Comparison of ENCODE assay signal across 28 cellular contexts in the genomic region with DNA sequence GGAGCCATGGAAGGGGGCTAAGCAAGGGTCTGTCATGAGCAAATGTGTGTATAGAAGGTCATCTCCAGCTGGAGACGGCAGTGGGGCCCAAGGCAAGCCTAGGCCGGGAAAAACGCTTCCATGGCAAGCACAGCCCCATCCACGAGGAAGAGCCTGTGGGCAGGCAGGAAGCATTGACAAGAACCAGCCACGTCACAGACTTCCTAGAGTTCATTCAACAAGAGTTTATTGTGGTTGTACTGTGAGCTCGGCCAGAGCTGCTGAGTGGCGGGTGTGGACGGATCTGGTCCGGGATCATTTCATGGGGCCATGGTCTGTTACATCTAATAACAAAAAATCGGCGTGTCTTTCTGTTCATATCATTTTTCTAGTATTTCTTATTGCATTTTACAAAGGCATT.
"Had no signal": no experiment of that assay in that cellular context is flagged by ENCODE, and none has a peak within 500 bp of the region (broad histone marks: within the 10 kb centered on the region; RNA-seq: fewer than 3 reads in every experiment).

No MANE protein-coding gene starts in this region.

- H3K9me3 ChIP-seq: esophagus squamous epithelium had no signal

- H3K27me3 ChIP-seq: brain microvascular endothelial cell, esophagus squamous epithelium had no signal

- ATAC-seq: activated CD8-positive, alpha-beta memory T cell treated with anti-CD3 and anti-CD28 coated beads, Interleukin-2, amount 10 ng/mL, durations not matched to agents 7 days and 5 days; activated naive CD4-positive, alpha-beta T cell treated with anti-CD3 and anti-CD28 coated beads, Interleukin-2, amount 50 U/mL, for 72 hours; activated T-cell treated with anti-CD3 and anti-CD28 coated beads, Interleukin-2, amount 50 U/mL, for 72 hours; effector memory CD8-positive, alpha-beta T cell had no signal

- H3K36me3 ChIP-seq: brain microvascular endothelial cell, esophagus squamous epithelium had no signal

- H3K27ac Mint-ChIP-seq: activated CD4-positive, alpha-beta memory T cell treated with anti-CD3 and anti-CD28 coated beads, Interleukin-2, amount 10 ng/mL, durations not matched to agents 7 days and 5 days; activated CD4-positive, alpha-beta T cell treated with anti-CD3 and anti-CD28 coated beads, Interleukin-2, amount 10 ng/mL, durations not matched to agents 7 days and 5 days; activated CD8-positive, alpha-beta memory T cell treated with anti-CD3 and anti-CD28 coated beads, Interleukin-2, amount 10 ng/mL, durations not matched to agents 7 days and 5 days; activated naive CD4-positive, alpha-beta T cell treated with anti-CD3 and anti-CD28 coated beads, Interleukin-2, amount 10 ng/mL, durations not matched to agents 7 days and 5 days; activated naive CD8-positive, alpha-beta T cell treated with anti-CD3 and anti-CD28 coated beads, Interleukin-2, amount 10 ng/mL, durations not matched to agents 7 days and 5 days; activated T-cell treated with anti-CD3 and anti-CD28 coated beads, Interleukin-2, amount 50 U/mL, for 72 hours; effector memory CD8-positive, alpha-beta T cell had no signal

- H3K36me3 Mint-ChIP-seq: activated CD8-positive, alpha-beta memory T cell treated with anti-CD3 and anti-CD28 coated beads, Interleukin-2, amount 10 ng/mL, durations not matched to agents 7 days and 5 days; activated naive CD4-positive, alpha-beta T cell treated with anti-CD3 and anti-CD28 coated beads, Interleukin-2, amount 10 ng/mL, durations not matched to agents 7 days and 5 days; activated naive CD4-positive, alpha-beta T cell treated with anti-CD3 and anti-CD28 coated beads, Interleukin-2, amount 50 U/mL, for 72 hours; activated naive CD8-positive, alpha-beta T cell treated with anti-CD3 and anti-CD28 coated beads, Interleukin-2, amount 10 ng/mL, durations not matched to agents 7 days and 5 days had no signal

- H3K4me3 Mint-ChIP-seq: activated CD4-positive, alpha-beta memory T cell treated with anti-CD3 and anti-CD28 coated beads, Interleukin-2, amount 10 ng/mL, durations not matched to agents 7 days and 5 days; activated CD4-positive, alpha-beta T cell treated with anti-CD3 and anti-CD28 coated beads, Interleukin-2, amount 10 ng/mL, durations not matched to agents 7 days and 5 days; activated CD8-positive, alpha-beta memory T cell treated with anti-CD3 and anti-CD28 coated beads, Interleukin-2, amount 10 ng/mL, durations not matched to agents 7 days and 5 days; activated naive CD4-positive, alpha-beta T cell treated with anti-CD3 and anti-CD28 coated beads, Interleukin-2, amount 10 ng/mL, durations not matched to agents 7 days and 5 days; activated naive CD8-positive, alpha-beta T cell treated with anti-CD3 and anti-CD28 coated beads, Interleukin-2, amount 10 ng/mL, durations not matched to agents 7 days and 5 days; activated T-cell treated with anti-CD3 and anti-CD28 coated beads, Interleukin-2, amount 50 U/mL, for 72 hours; central memory CD8-positive, alpha-beta T cell; effector memory CD8-positive, alpha-beta T cell had no signal

- H3K4me1 ChIP-seq: esophagus squamous epithelium had no signal

- H3K27me3 Mint-ChIP-seq: activated CD8-positive, alpha-beta memory T cell treated with anti-CD3 and anti-CD28 coated beads, Interleukin-2, amount 10 ng/mL, durations not matched to agents 7 days and 5 days; activated naive CD8-positive, alpha-beta T cell treated with anti-CD3 and anti-CD28 coated beads, Interleukin-2, amount 10 ng/mL, durations not matched to agents 7 days and 5 days had no signal

- H3K27ac ChIP-seq: brain microvascular endothelial cell, epithelial cell of prostate, esophagus squamous epithelium had no signal

- H3K4me1 Mint-ChIP-seq: activated CD4-positive, alpha-beta memory T cell treated with anti-CD3 and anti-CD28 coated beads, Interleukin-2, amount 10 ng/mL, durations not matched to agents 7 days and 5 days; activated CD4-positive, alpha-beta T cell treated with anti-CD3 and anti-CD28 coated beads, Interleukin-2, amount 10 ng/mL, durations not matched to agents 7 days and 5 days; activated CD8-positive, alpha-beta memory T cell treated with anti-CD3 and anti-CD28 coated beads, Interleukin-2, amount 10 ng/mL, durations not matched to agents 7 days and 5 days; activated naive CD8-positive, alpha-beta T cell treated with anti-CD3 and anti-CD28 coated beads, Interleukin-2, amount 10 ng/mL, durations not matched to agents 7 days and 5 days; central memory CD8-positive, alpha-beta T cell had no signal

- FAIRE-seq: astrocyte, bronchial epithelial cell, colon, endothelial cell of umbilical vein had no signal

- H3K4me3 ChIP-seq: esophagus squamous epithelium had no signal

- H3K9me3 Mint-ChIP-seq: activated CD4-positive, alpha-beta memory T cell treated with anti-CD3 and anti-CD28 coated beads, Interleukin-2, amount 10 ng/mL, durations not matched to agents 7 days and 5 days; activated CD4-positive, alpha-beta T cell treated with anti-CD3 and anti-CD28 coated beads, Interleukin-2, amount 10 ng/mL, durations not matched to agents 7 days and 5 days; activated naive CD4-positive, alpha-beta T cell treated with anti-CD3 and anti-CD28 coated beads, Interleukin-2, amount 10 ng/mL, durations not matched to agents 7 days and 5 days; activated naive CD4-positive, alpha-beta T cell treated with anti-CD3 and anti-CD28 coated beads, Interleukin-2, amount 50 U/mL, for 72 hours; activated naive CD8-positive, alpha-beta T cell treated with anti-CD3 and anti-CD28 coated beads, Interleukin-2, amount 10 ng/mL, durations not matched to agents 7 days and 5 days; activated T-cell treated with anti-CD3 and anti-CD28 coated beads, Interleukin-2, amount 50 U/mL, for 72 hours; central memory CD8-positive, alpha-beta T cell; effector memory CD8-positive, alpha-beta T cell had no signal

- DNase-seq: activated CD4-positive, alpha-beta memory T cell treated with anti-CD3 and anti-CD28 coated beads, Interleukin-2, amount 10 ng/mL, durations not matched to agents 7 days and 5 days; activated CD4-positive, alpha-beta T cell treated with anti-CD3 and anti-CD28 coated beads for 1 hour; activated CD4-positive, alpha-beta T cell treated with anti-CD3 and anti-CD28 coated beads for 4 hours; activated CD4-positive, alpha-beta T cell treated with anti-CD3 and anti-CD28 coated beads, Interleukin-2, amount 10 ng/mL, durations not matched to agents 7 days and 5 days; activated CD4-positive, alpha-beta T cell treated with anti-CD3 and anti-CD28 coated beads, Interleukin-2, amount 50 U/mL, for 4 hours; activated CD8-positive, alpha-beta memory T cell treated with anti-CD3 and anti-CD28 coated beads, Interleukin-2, amount 10 ng/mL, durations not matched to agents 7 days and 5 days; activated CD8-positive, alpha-beta memory T cell treated with anti-CD3 and anti-CD28 coated beads, Interleukin-2, amount 50 U/mL, for 4 hours; activated gamma-delta T cell; activated naive CD4-positive, alpha-beta T cell; activated naive CD4-positive, alpha-beta T cell treated with anti-CD3 and anti-CD28 coated beads, Interleukin-2, amount 10 ng/mL, durations not matched to agents 7 days and 5 days; activated T-cell treated with anti-CD3 and anti-CD28 coated beads, Interleukin-2, amount 50 U/mL, for 1 hour; activated T-cell treated with anti-CD3 and anti-CD28 coated beads, Interleukin-2, amount 50 U/mL, for 72 hours; brain microvascular endothelial cell; cortex of kidney; dermis blood vessel endothelial cell; effector CD4-positive, alpha-beta T cell; effector memory CD8-positive, alpha-beta T cell; esophagus squamous epithelium; foreskin melanocyte; T-helper 2 cell had no signal
